1 cellular context compared by ENCODE assay signal in genomic region chrX:13062331-13062730, GRCh38. TPM values are rescaled to one million over a fixed set of nuclear protein-coding genes. Genes with fewer than 3 reads are reported as not detected.
"Had no signal": no experiment of that assay in that cellular context is flagged by ENCODE, and none has a peak within 500 bp of the region (broad histone marks: within the 10 kb centered on the region; RNA-seq: fewer than 3 reads in every experiment).

No MANE protein-coding gene starts in this region.

RNA-seq across cellular contexts. Expression of gene FAM9C, which starts 17.9 kb away (rescaled TPM):
- total RNA-seq: GM12878 had no signal
